2 cellular contexts compared by ENCODE assay signal in the genomic region with DNA sequence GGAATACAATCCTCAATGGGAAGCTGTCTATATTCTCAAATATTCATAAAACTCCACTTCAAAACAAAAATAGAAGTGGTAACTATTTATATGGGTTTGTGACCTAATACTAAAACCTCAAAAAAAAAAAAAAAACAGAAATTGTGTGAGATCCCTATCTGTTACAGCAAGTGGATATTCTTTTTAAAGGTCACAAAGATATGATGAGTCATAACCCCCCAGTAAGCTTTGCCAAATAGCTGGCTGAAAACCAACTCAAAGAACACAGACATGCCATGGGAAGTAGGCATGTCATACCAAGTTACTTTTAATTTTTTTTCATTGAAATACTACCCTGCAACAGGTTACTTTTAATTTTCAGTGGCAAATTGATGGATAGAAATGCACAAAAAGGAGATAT.
TF ChIP-seq lines count a peak whose summit lies in the region.

No MANE protein-coding gene starts in this region.

TF ChIP-seq in SK-N-SH, 30 proteins besides CTCF, POLR2A, EP300 and RAD21 (continued from another document):
- TF ChIP-seq, protein P1, sequence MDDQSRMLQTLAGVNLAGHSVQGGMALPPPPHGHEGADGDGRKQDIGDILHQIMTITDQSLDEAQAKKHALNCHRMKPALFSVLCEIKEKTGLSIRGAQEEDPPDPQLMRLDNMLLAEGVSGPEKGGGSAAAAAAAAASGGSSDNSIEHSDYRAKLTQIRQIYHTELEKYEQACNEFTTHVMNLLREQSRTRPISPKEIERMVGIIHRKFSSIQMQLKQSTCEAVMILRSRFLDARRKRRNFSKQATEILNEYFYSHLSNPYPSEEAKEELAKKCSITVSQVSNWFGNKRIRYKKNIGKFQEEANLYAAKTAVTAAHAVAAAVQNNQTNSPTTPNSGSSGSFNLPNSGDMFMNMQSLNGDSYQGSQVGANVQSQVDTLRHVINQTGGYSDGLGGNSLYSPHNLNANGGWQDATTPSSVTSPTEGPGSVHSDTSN (IDR thresholded peaks at IDR 0.05) = peak; percentile 82
- TF ChIP-seq, protein P2, sequence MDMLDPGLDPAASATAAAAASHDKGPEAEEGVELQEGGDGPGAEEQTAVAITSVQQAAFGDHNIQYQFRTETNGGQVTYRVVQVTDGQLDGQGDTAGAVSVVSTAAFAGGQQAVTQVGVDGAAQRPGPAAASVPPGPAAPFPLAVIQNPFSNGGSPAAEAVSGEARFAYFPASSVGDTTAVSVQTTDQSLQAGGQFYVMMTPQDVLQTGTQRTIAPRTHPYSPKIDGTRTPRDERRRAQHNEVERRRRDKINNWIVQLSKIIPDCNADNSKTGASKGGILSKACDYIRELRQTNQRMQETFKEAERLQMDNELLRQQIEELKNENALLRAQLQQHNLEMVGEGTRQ (IDR thresholded peaks at IDR 0.05; ENCODE audit: borderline replicate concordance, low read depth, low read length) = no peak
- TF ChIP-seq RXRA (IDR thresholded peaks at IDR 0.05; ENCODE audit: borderline replicate concordance, low read depth) (peak; percentile 92), JUND (IDR thresholded peaks at IDR 0.05) (peak; percentile 96), POLR2AphosphoS5 (IDR thresholded peaks at IDR 0.05; ENCODE audit: low read depth, low read length) (peak; percentile 50; the same call in 1 of the 2 replicates), FOXM1 (IDR thresholded peaks at IDR 0.05; ENCODE audit: low read depth) (0 out of 2 replicates have a peak, but pooled peaks have one; percentile 42), GATA2 (CRISPR knock-in tag; IDR thresholded peaks at IDR 0.05) (no peak), GABPA (IDR thresholded peaks at IDR 0.05; ENCODE audit: low read depth) (no peak)
- TF ChIP-seq, protein P3, sequence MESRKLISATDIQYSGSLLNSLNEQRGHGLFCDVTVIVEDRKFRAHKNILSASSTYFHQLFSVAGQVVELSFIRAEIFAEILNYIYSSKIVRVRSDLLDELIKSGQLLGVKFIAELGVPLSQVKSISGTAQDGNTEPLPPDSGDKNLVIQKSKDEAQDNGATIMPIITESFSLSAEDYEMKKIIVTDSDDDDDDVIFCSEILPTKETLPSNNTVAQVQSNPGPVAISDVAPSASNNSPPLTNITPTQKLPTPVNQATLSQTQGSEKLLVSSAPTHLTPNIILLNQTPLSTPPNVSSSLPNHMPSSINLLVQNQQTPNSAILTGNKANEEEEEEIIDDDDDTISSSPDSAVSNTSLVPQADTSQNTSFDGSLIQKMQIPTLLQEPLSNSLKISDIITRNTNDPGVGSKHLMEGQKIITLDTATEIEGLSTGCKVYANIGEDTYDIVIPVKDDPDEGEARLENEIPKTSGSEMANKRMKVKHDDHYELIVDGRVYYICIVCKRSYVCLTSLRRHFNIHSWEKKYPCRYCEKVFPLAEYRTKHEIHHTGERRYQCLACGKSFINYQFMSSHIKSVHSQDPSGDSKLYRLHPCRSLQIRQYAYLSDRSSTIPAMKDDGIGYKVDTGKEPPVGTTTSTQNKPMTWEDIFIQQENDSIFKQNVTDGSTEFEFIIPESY (IDR thresholded peaks at IDR 0.05; ENCODE audit: borderline replicate concordance, low read depth) = peak; percentile 73

TF ChIP-seq in GM23338, 12 proteins besides CTCF, POLR2A, EP300 and RAD21:
- TF ChIP-seq, protein P4, sequence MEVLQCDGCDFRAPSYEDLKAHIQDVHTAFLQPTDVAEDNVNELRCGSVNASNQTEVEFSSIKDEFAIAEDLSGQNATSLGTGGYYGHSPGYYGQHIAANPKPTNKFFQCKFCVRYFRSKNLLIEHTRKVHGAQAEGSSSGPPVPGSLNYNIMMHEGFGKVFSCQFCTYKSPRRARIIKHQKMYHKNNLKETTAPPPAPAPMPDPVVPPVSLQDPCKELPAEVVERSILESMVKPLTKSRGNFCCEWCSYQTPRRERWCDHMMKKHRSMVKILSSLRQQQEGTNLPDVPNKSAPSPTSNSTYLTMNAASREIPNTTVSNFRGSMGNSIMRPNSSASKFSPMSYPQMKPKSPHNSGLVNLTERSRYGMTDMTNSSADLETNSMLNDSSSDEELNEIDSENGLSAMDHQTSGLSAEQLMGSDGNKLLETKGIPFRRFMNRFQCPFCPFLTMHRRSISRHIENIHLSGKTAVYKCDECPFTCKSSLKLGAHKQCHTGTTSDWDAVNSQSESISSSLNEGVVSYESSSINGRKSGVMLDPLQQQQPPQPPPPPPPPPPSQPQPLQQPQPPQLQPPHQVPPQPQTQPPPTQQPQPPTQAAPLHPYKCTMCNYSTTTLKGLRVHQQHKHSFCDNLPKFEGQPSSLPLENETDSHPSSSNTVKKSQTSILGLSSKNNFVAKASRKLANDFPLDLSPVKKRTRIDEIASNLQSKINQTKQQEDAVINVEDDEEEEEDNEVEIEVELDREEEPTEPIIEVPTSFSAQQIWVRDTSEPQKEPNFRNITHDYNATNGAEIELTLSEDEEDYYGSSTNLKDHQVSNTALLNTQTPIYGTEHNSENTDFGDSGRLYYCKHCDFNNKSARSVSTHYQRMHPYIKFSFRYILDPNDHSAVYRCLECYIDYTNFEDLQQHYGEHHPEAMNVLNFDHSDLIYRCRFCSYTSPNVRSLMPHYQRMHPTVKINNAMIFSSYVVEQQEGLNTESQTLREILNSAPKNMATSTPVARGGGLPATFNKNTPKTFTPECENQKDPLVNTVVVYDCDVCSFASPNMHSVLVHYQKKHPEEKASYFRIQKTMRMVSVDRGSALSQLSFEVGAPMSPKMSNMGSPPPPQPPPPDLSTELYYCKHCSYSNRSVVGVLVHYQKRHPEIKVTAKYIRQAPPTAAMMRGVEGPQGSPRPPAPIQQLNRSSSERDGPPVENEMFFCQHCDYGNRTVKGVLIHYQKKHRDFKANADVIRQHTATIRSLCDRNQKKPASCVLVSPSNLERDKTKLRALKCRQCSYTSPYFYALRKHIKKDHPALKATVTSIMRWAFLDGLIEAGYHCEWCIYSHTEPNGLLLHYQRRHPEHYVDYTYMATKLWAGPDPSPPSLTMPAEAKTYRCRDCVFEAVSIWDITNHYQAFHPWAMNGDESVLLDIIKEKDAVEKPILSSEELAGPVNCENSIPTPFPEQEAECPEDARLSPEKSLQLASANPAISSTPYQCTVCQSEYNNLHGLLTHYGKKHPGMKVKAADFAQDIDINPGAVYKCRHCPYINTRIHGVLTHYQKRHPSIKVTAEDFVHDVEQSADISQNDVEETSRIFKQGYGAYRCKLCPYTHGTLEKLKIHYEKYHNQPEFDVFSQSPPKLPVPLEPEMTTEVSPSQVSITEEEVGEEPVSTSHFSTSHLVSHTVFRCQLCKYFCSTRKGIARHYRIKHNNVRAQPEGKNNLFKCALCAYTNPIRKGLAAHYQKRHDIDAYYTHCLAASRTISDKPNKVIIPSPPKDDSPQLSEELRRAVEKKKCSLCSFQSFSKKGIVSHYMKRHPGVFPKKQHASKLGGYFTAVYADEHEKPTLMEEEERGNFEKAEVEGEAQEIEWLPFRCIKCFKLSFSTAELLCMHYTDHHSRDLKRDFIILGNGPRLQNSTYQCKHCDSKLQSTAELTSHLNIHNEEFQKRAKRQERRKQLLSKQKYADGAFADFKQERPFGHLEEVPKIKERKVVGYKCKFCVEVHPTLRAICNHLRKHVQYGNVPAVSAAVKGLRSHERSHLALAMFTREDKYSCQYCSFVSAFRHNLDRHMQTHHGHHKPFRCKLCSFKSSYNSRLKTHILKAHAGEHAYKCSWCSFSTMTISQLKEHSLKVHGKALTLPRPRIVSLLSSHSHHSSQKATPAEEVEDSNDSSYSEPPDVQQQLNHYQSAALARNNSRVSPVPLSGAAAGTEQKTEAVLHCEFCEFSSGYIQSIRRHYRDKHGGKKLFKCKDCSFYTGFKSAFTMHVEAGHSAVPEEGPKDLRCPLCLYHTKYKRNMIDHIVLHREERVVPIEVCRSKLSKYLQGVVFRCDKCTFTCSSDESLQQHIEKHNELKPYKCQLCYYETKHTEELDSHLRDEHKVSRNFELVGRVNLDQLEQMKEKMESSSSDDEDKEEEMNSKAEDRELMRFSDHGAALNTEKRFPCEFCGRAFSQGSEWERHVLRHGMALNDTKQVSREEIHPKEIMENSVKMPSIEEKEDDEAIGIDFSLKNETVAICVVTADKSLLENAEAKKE (CRISPR knock-in tag; IDR thresholded peaks at IDR 0.05) = no peak
- TF ChIP-seq ZNF331 (CRISPR knock-in tag; IDR thresholded peaks at IDR 0.05; ENCODE audit: low read depth) = no peak
- no peak for TF ChIP-seq CREB1 (CRISPR knock-in tag; IDR thresholded peaks at IDR 0.05; ENCODE audit: low read depth)
- TF ChIP-seq POLR2AphosphoS5 (IDR thresholded peaks at IDR 0.05; ENCODE audit: low read depth) = no peak
- TF ChIP-seq, protein P5, sequence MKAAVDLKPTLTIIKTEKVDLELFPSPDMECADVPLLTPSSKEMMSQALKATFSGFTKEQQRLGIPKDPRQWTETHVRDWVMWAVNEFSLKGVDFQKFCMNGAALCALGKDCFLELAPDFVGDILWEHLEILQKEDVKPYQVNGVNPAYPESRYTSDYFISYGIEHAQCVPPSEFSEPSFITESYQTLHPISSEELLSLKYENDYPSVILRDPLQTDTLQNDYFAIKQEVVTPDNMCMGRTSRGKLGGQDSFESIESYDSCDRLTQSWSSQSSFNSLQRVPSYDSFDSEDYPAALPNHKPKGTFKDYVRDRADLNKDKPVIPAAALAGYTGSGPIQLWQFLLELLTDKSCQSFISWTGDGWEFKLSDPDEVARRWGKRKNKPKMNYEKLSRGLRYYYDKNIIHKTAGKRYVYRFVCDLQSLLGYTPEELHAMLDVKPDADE (IDR thresholded peaks at IDR 0.05) = no peak
- TF ChIP-seq ZNF114 (CRISPR knock-in tag; IDR thresholded peaks at IDR 0.05) = no peak
- no peak for TF ChIP-seq NANOG (IDR thresholded peaks at IDR 0.05; ENCODE audit: borderline replicate concordance)
- TF ChIP-seq JUNB (IDR thresholded peaks at IDR 0.05; ENCODE audit: unreplicated experiment) = no peak
- TF ChIP-seq EZH2phosphoT487 (IDR thresholded peaks at IDR 0.05; ENCODE audit: unreplicated experiment) = no peak
- TF ChIP-seq EZH2 (IDR thresholded peaks at IDR 0.05; ENCODE audit: low read depth, unreplicated experiment) = no peak
- TF ChIP-seq STAT1 (IDR thresholded peaks at IDR 0.05; ENCODE audit: unreplicated experiment) = no peak
